8 cellular contexts compared by ENCODE assay signal in genomic region chrX:23902419-23902818, GRCh38. TPM values are rescaled to one million over a fixed set of nuclear protein-coding genes. Genes with fewer than 3 reads are reported as not detected.
DNase-seq lines count a peak whose midpoint lies in the region; ATAC-seq and TF ChIP-seq lines count a peak whose summit lies in the region.
"Had no signal": no experiment of that assay in that cellular context is flagged by ENCODE, and none has a peak within 500 bp of the region (broad histone marks: within the 10 kb centered on the region; RNA-seq: fewer than 3 reads in every experiment).

No MANE protein-coding gene starts in this region.

- no peak overlapping the region for H3K4me3 Mint-ChIP-seq in T-helper 17 cell

- ATAC-seq in T-helper 17 cell = peak; percentile 48
- peak; percentile 8 for ATAC-seq in foreskin keratinocyte
- ATAC-seq in GM18861 (IDR thresholded peaks at IDR 0.05; ENCODE audit: unreplicated experiment) = no peak

- H3K27me3 Mint-ChIP-seq in T-helper 17 cell = no peaks in the 10 kb centered on the region

- no peaks in the 10 kb centered on the region for H3K9me3 ChIP-seq in T-helper 17 cell (ENCODE audit: control insufficient read depth, low read length, poor library complexity, severe bottlenecking)

- H3K27ac Mint-ChIP-seq in T-helper 17 cell = no peak overlapping the region

- peak; percentile 39 for DNase-seq in GM03348 (ENCODE audit: low spot score)
- DNase-seq in LNCaP clone FGC (ENCODE audit: low read depth) = peak; percentile 45
- no peak for DNase-seq in T-helper 17 cell
- peak in 1 of 2 donors; percentile 49 for DNase-seq in foreskin keratinocyte
- peak; percentile 60 for DNase-seq in pons (ENCODE audit: low spot score)
- DNase-seq in islet precursor cell = no peak

- H3K4me1 Mint-ChIP-seq in T-helper 17 cell = peaks cover 2% of the 10 kb centered on the region

- H3K27me3 ChIP-seq in foreskin keratinocyte = no peaks in the 10 kb centered on the region

- TF ChIP-seq CTCF in LNCaP clone FGC (IDR thresholded peaks at IDR 0.05; ENCODE audit: control insufficient read depth, extremely low read depth, insufficient read depth) (peak; percentile 43), foreskin keratinocyte (conservative IDR thresholded peaks at IDR 0.05) (peak; percentile 75)

- peaks cover 18% of the 10 kb centered on the region for H3K4me1 ChIP-seq in foreskin keratinocyte

- peak overlapping the region; percentile 11; the same call in 1 of the 2 replicates for H3K4me3 ChIP-seq in LNCaP clone FGC (ENCODE audit: low read depth, low read length)

- no peak overlapping the region for H3K27ac ChIP-seq in foreskin keratinocyte

- H3K36me3 Mint-ChIP-seq in T-helper 17 cell (ENCODE audit: low read depth) = no peaks in the 10 kb centered on the region

RNA-seq across cellular contexts. Expression of gene APOO, which starts 5.3 kb away (rescaled TPM):
- total RNA-seq in T-helper 17 cell (10 to 100 TPM; 10.9 to 14.9 TPM), foreskin keratinocyte (32.7 and 40.9 TPM in 2 replicates)
- 29.3 and 35.4 TPM in 2 replicates for polyA plus RNA-seq in foreskin keratinocyte

RNA-seq across cellular contexts. Expression of gene CXorf58, which starts 5.4 kb away (rescaled TPM):
- not detected for total RNA-seq in T-helper 17 cell
- 0.11 TPM in 1 of 2 replicates, not detected in the other for total RNA-seq in foreskin keratinocyte
- polyA plus RNA-seq in foreskin keratinocyte = 0.04 TPM in 1 of 2 replicates, not detected in the other
- total RNA-seq: activated CD8-positive, alpha-beta memory T cell treated with anti-CD3 and anti-CD28 coated beads for 36 hours had no signal

Comparison
In these comparisons a context has a peak if more than half of its experiments do, and no peak if none do; other contexts are left out.
1. DNase-seq: peak in GM03348 (single experiment), LNCaP clone FGC (single experiment) and pons (single experiment); none in T-helper 17 cell (0 of 3) and islet precursor cell (single experiment).